1 cellular context compared by ENCODE assay signal in the genomic region with DNA sequence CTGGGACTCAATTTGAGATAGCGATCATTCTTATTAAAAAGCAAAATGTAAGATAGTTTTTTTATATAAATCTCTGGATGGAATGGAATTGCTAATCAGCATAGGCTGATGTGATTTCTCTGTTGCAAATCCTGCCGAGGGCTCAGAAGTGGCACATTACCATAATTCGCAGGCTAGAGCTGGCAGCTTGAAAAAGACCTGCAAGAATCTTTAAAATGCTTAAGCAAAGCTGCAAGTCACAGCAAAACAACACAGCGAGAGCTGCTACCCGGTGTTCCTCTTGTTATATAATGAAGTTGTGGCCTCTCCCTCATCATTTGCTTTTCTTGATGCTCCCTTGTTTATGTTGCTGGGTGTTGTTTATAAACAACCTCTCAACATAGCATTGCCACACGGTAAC.
TF ChIP-seq lines count a peak whose summit lies in the region.

No MANE protein-coding gene starts in this region.

TF ChIP-seq in GM23338, 12 proteins besides CTCF, POLR2A, EP300 and RAD21 (continued from another document):
- TF ChIP-seq ZNF462 (CRISPR knock-in tag; IDR thresholded peaks at IDR 0.05) = no peak
- no peak for TF ChIP-seq ETS1 (IDR thresholded peaks at IDR 0.05)
